Comparison of ENCODE assay signal across 3 cellular contexts in the genomic region with DNA sequence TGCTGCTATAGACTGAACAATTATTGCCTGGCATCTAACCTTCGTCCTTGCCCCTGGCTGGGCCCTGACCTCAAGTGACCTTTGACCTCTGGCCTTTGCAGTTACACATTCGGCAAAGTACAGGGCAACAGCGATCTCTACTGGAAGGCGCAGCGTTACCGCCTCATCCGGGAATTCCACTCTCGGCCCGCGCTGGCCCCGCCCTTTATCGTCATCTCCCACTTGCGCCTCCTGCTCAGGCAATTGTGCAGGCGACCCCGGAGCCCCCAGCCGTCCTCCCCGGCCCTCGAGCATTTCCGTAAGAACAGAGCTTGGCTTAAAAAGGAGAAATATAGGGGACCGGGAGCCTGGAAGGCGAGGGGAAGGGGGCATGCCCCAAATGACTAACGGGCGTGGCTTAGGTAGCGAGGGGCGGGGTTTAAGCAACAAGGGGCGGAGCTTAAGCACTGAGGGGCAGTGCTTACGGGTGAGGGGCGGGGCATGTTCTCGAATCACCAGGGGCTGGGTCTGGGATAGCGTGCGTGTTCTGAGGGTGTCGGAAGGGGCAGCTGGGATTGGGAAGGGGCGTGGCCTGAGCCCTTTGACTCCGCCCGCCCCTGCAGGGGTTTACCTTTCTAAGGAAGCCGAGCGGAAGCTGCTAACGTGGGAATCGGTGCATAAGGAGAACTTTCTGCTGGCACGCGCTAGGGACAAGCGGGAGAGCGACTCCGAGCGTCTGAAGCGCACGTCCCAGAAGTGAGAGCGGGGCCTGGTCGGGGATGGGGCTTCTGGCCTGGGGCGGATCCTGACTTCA.
A peak's percentile ranks its signal among the peaks of the same experiment; 100 is the strongest.
TF ChIP-seq lines count a peak whose summit lies in the region.

No MANE protein-coding gene starts in this region.

TF ChIP-seq in SK-N-SH, 30 proteins besides CTCF, POLR2A, EP300 and RAD21:
- TF ChIP-seq MAX (IDR thresholded peaks at IDR 0.05; ENCODE audit: low read depth) (no peak), GATA2 (CRISPR knock-in tag; IDR thresholded peaks at IDR 0.05) (no peak), USF2 (IDR thresholded peaks at IDR 0.05; ENCODE audit: borderline replicate concordance, low read depth, low read length) (no peak), POLR2AphosphoS5 (IDR thresholded peaks at IDR 0.05; ENCODE audit: low read depth, low read length) (no peak), JUND (IDR thresholded peaks at IDR 0.05) (no peak), YY1 (IDR thresholded peaks at IDR 0.05; ENCODE audit: low read depth) (no peak), FOXJ3 (CRISPR knock-in tag; IDR thresholded peaks at IDR 0.05) (no peak), TCF12 (IDR thresholded peaks at IDR 0.05) (no peak)
- TF ChIP-seq, protein P1, sequence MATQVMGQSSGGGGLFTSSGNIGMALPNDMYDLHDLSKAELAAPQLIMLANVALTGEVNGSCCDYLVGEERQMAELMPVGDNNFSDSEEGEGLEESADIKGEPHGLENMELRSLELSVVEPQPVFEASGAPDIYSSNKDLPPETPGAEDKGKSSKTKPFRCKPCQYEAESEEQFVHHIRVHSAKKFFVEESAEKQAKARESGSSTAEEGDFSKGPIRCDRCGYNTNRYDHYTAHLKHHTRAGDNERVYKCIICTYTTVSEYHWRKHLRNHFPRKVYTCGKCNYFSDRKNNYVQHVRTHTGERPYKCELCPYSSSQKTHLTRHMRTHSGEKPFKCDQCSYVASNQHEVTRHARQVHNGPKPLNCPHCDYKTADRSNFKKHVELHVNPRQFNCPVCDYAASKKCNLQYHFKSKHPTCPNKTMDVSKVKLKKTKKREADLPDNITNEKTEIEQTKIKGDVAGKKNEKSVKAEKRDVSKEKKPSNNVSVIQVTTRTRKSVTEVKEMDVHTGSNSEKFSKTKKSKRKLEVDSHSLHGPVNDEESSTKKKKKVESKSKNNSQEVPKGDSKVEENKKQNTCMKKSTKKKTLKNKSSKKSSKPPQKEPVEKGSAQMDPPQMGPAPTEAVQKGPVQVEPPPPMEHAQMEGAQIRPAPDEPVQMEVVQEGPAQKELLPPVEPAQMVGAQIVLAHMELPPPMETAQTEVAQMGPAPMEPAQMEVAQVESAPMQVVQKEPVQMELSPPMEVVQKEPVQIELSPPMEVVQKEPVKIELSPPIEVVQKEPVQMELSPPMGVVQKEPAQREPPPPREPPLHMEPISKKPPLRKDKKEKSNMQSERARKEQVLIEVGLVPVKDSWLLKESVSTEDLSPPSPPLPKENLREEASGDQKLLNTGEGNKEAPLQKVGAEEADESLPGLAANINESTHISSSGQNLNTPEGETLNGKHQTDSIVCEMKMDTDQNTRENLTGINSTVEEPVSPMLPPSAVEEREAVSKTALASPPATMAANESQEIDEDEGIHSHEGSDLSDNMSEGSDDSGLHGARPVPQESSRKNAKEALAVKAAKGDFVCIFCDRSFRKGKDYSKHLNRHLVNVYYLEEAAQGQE (IDR thresholded peaks at IDR 0.05; ENCODE audit: low read depth, low read length): no peak

TF ChIP-seq in SK-N-SH treated with all-trans-retinoic acid at 6 μM for 48 hours, 23 proteins besides CTCF, POLR2A, EP300 and RAD21 (continued from another document):
- TF ChIP-seq ISL1 (CRISPR knock-in tag; IDR thresholded peaks at IDR 0.05) (no peak), TSHZ2 (CRISPR knock-in tag; IDR thresholded peaks at IDR 0.05) (no peak), OSR1 (CRISPR knock-in tag; IDR thresholded peaks at IDR 0.05) (no peak), ESRRG (CRISPR knock-in tag; IDR thresholded peaks at IDR 0.05) (no peak), SNAI2 (CRISPR knock-in tag; IDR thresholded peaks at IDR 0.05) (no peak), CSDC2 (CRISPR knock-in tag; IDR thresholded peaks at IDR 0.05) (no peak)

TF ChIP-seq in liver, 16 proteins besides CTCF, POLR2A, EP300 and RAD21 (continued from another document):
- TF ChIP-seq HNF4G (IDR thresholded peaks at IDR 0.05) (peak; percentile 78), GABPA (IDR thresholded peaks at IDR 0.05 in 1 of 2, conservative IDR thresholded peaks at IDR 0.05 in 1 of 2) (peak in 1 of 2 donors; percentile 24), EGR1 (IDR thresholded peaks at IDR 0.05; ENCODE audit: low read depth in 2 of 2) (peak in 1 of 2 donors; percentile 6), HNF4A (conservative IDR thresholded peaks at IDR 0.05) (peak; percentile 91 to 98), SP1 (IDR thresholded peaks at IDR 0.05) (peak; percentile 89), JUND (IDR thresholded peaks at IDR 0.05) (peak; percentile 43 to 71), FOXA2 (IDR thresholded peaks at IDR 0.05) (peak; percentile 16), YY1 (IDR thresholded peaks at IDR 0.05) (no peak), FOXA1 (IDR thresholded peaks at IDR 0.05) (no peak), TAF1 (conservative IDR thresholded peaks at IDR 0.05) (no peak), NR2F2 (IDR thresholded peaks at IDR 0.05) (peak; percentile 100)
- TF ChIP-seq, protein P1 (IDR thresholded peaks at IDR 0.05): peak; percentile 26
- TF ChIP-seq, protein P2, sequence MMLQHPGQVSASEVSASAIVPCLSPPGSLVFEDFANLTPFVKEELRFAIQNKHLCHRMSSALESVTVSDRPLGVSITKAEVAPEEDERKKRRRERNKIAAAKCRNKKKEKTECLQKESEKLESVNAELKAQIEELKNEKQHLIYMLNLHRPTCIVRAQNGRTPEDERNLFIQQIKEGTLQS (IDR thresholded peaks at IDR 0.05): peak; percentile 23
- TF ChIP-seq, protein P3, sequence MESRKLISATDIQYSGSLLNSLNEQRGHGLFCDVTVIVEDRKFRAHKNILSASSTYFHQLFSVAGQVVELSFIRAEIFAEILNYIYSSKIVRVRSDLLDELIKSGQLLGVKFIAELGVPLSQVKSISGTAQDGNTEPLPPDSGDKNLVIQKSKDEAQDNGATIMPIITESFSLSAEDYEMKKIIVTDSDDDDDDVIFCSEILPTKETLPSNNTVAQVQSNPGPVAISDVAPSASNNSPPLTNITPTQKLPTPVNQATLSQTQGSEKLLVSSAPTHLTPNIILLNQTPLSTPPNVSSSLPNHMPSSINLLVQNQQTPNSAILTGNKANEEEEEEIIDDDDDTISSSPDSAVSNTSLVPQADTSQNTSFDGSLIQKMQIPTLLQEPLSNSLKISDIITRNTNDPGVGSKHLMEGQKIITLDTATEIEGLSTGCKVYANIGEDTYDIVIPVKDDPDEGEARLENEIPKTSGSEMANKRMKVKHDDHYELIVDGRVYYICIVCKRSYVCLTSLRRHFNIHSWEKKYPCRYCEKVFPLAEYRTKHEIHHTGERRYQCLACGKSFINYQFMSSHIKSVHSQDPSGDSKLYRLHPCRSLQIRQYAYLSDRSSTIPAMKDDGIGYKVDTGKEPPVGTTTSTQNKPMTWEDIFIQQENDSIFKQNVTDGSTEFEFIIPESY (IDR thresholded peaks at IDR 0.05): peak; percentile 56
